In the genomic region with DNA sequence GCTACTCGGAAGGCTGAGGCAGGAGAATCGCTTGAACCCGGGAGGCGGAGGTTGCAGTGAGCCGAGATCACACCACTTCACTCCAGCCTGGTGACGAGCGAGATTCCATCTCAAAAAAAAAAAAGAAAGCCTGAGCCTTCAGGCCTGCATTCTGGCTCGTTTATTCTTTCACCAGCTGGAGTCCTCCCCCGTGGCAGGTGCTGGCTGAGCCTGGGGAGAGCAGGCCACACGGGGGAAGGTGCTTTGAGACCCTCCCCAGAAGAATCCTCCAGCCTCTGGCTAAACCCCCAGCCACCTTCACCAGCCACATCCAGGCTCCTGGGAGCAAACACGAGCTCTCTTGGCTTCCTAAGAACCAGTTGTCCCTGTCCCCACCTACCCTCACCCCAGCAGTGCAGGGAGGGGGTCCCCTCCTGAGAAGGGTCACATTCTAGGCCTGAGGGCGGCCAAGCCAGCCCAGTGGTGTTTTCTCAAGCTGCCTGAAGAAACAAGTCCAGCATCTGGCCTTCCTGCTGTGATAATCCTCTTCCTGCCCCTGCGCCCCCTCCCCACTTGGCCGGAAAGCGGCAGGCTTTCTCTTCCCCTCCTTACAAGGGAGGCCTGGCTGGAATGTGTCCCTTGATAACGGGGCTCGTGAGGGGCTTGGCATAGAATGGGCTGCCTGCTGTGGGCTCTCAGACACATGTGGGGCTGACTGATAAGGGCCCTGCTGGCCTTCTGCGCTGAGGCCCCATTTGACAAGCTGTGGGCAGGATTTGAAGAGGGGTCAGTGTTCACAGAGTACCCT, we compare ENCODE assay signal across 15 cellular contexts. TPM values are rescaled to one million over a fixed set of nuclear protein-coding genes. Genes with fewer than 3 reads are reported as not detected.
DNase-seq lines count a peak whose midpoint lies in the region; ATAC-seq and TF ChIP-seq lines count a peak whose summit lies in the region.
"Had no signal": no experiment of that assay in that cellular context is flagged by ENCODE, and none has a peak within 500 bp of the region (broad histone marks: within the 10 kb centered on the region; RNA-seq: fewer than 3 reads in every experiment).

No MANE protein-coding gene starts in this region.

- H3K9me3 ChIP-seq in lower lobe of right lung = no peaks in the 10 kb centered on the region
- H3K9me3 ChIP-seq: breast epithelium, uterus had no signal

- H3K27ac Mint-ChIP-seq in CD14-positive monocyte = no peak overlapping the region
- H3K27ac Mint-ChIP-seq: naive thymus-derived CD4-positive, alpha-beta T cell had no signal

- no peak overlapping the region for H3K4me3 ChIP-seq in lower lobe of right lung
- H3K4me3 ChIP-seq: breast epithelium, uterus had no signal

- H3K4me1 Mint-ChIP-seq in CD14-positive monocyte = peaks cover under 1% of the 10 kb centered on the region

- intact Hi-C loops in CD14-positive monocyte (cut with micrococcal nuclease) (no loop called here), lower lobe of right lung (cut with DNase I) (no loop called here)

- no peak overlapping the region for H3K27ac ChIP-seq in lower lobe of right lung
- H3K27ac ChIP-seq: breast epithelium, epithelial cell of prostate, uterus had no signal

- DNase-seq in CD14-positive monocyte (ENCODE audit: low spot score) (peak; percentile 24), NCI-H69 (lab: John Stamatoyannopoulos, UW) (peak; percentile 46), lower lobe of right lung (peak; percentile 27), DMS53 treated with DMSO at 0.1 percent for 48 hours (lab: John Stamatoyannopoulos, UW; ENCODE audit: unreplicated experiment) (no peak), amygdala (lab: John Stamatoyannopoulos, UW) (no peak), superior temporal gyrus (ENCODE audit: extremely low spot score) (no peak)
- DNase-seq: activated T-cell treated with anti-CD3 and anti-CD28 coated beads, Interleukin-2, amount 50 U/mL, for 4 hours; MV-4-11; naive thymus-derived CD4-positive, alpha-beta T cell; SHP77 treated with DMSO at 0.1 percent for 48 hours; uterus had no signal

- peaks cover 2 to 7% (median 3%) of the 10 kb centered on the region in 3 donors for H3K27me3 Mint-ChIP-seq in CD14-positive monocyte (ENCODE audit: low read depth in 3 of 3)

- H3K36me3 Mint-ChIP-seq in CD14-positive monocyte = no peaks in the 10 kb centered on the region
- H3K36me3 Mint-ChIP-seq: naive thymus-derived CD4-positive, alpha-beta T cell had no signal

- no peaks in the 10 kb centered on the region for H3K36me3 ChIP-seq in lower lobe of right lung
- H3K36me3 ChIP-seq: breast epithelium, uterus had no signal

- peak; percentile 19 for ATAC-seq in esophagus mucosa
- ATAC-seq in lower lobe of right lung = no peak
- ATAC-seq in GM18870 (IDR thresholded peaks at IDR 0.05; ENCODE audit: unreplicated experiment) = no peak
- ATAC-seq: activated T-cell treated with anti-CD3 and anti-CD28 coated beads, Interleukin-2, amount 50 U/mL, for 4 hours; naive thymus-derived CD4-positive, alpha-beta T cell had no signal

- no peaks in the 10 kb centered on the region for H3K4me1 ChIP-seq in lower lobe of right lung
- H3K4me1 ChIP-seq: breast epithelium, uterus had no signal

- H3K27me3 ChIP-seq in lower lobe of right lung (ENCODE audit: low read depth) = no peaks in the 10 kb centered on the region
- H3K27me3 ChIP-seq: breast epithelium, uterus had no signal

- no peak for TF ChIP-seq CTCF in CD14-positive monocyte (IDR thresholded peaks at IDR 0.05)
- no peak for TF ChIP-seq CTCF in lower lobe of right lung (IDR thresholded peaks at IDR 0.05)

- H3K4me3 Mint-ChIP-seq in CD14-positive monocyte = no peak overlapping the region
- H3K4me3 Mint-ChIP-seq: activated T-cell treated with anti-CD3 and anti-CD28 coated beads, Interleukin-2, amount 50 U/mL, for 4 hours; naive thymus-derived CD4-positive, alpha-beta T cell had no signal

- H3K9me3 Mint-ChIP-seq in CD14-positive monocyte = peaks cover 0 to 7% (median 0%) of the 10 kb centered on the region in 7 donors
- H3K9me3 Mint-ChIP-seq: activated T-cell treated with anti-CD3 and anti-CD28 coated beads, Interleukin-2, amount 50 U/mL, for 4 hours; naive thymus-derived CD4-positive, alpha-beta T cell had no signal

RNA-seq across cellular contexts. Expression of gene PLPP7, which starts 41.5 kb away (rescaled TPM):
- polyA plus RNA-seq in CD14-positive monocyte = 1 to 10 TPM; 1.5 to 3.1 TPM
- total RNA-seq in esophagus mucosa (0.28 TPM), lower lobe of right lung (1.7 TPM)
- total RNA-seq: activated T-cell treated with anti-CD3 and anti-CD28 coated beads, Interleukin-2, amount 50 U/mL, for 4 hours had no signal

RNA-seq across cellular contexts. Expression of gene FAM78A, which starts 54.7 kb away (rescaled TPM):
- 1 to 10 TPM; 6.4 to 7.2 TPM for polyA plus RNA-seq in CD14-positive monocyte
- 0.72 TPM for total RNA-seq in esophagus mucosa
- total RNA-seq in lower lobe of right lung = 18.3 TPM

Comparison
In these comparisons a context has a peak if more than half of its experiments do, and no peak if none do; other contexts are left out.
1. DNase-seq: peak in CD14-positive monocyte (single experiment), NCI-H69 (single experiment) and lower lobe of right lung (single experiment); none in DMS53 treated with DMSO at 0.1 percent for 48 hours (single experiment), amygdala (0 of 56) and superior temporal gyrus (single experiment).
2. RNA of gene FAM78A, which starts 54.7 kb away (total RNA-seq): 18.3 TPM in lower lobe of right lung (single experiment); 0.72 TPM in esophagus mucosa (single experiment); every median in the first group is over 10 times any median in the second.